9 cellular contexts compared by ENCODE assay signal in genomic region chr17:49789278-49789578, GRCh38. TPM values are rescaled to one million over a fixed set of nuclear protein-coding genes. Genes with fewer than 3 reads are reported as not detected.
DNase-seq lines count a peak whose midpoint lies in the region; ATAC-seq and TF ChIP-seq lines count a peak whose summit lies in the region.
"Had no signal": no experiment of that assay in that cellular context is flagged by ENCODE, and none has a peak within 500 bp of the region (broad histone marks: within the 10 kb centered on the region; RNA-seq: fewer than 3 reads in every experiment).

No MANE protein-coding gene starts in this region.

- CTCF ChIA-PET in CD8-positive, alpha-beta memory T cell (lab: Charles Lee), result interaction anchor here (0.6 to 3.1 kb wide), 3 partner anchors 26 to 109 kb away, joined by 3 to 16 read pairs (median 14); partner anchors contain the start of genes FAM117A and SLC35B1
- CTCF ChIA-PET in PC-9 (lab: Charles Lee), result interaction anchor here (0.6 kb wide), 1 partner anchor 209 kb away, joined by 3 read pairs; no protein-coding TSS in a partner anchor

- H3K27me3 ChIP-seq in CD8-positive, alpha-beta memory T cell (ENCODE audit: insufficient read depth, low read length, poor library complexity, severe bottlenecking), result no peaks in the 10 kb centered on the region
- no peaks in the 10 kb centered on the region for H3K27me3 ChIP-seq in PC-9 (ENCODE audit: insufficient read depth, low read depth)
- H3K27me3 ChIP-seq in osteoblast (ENCODE audit: insufficient read depth, low read length), result no peaks in the 10 kb centered on the region

- H3K27ac ChIP-seq in CD8-positive, alpha-beta memory T cell (ENCODE audit: low read depth, low read length), result peak overlapping the region; percentile 27
- H3K27ac ChIP-seq in PC-9 (no peak overlapping the region), osteoblast (ENCODE audit: low read depth, low read length) (peak overlapping the region; percentile 27)

- H3K27me3 Mint-ChIP-seq in CD8-positive, alpha-beta memory T cell, result no peaks in the 10 kb centered on the region

- H3K9me2 ChIP-seq in PC-9 (ENCODE audit: insufficient read depth), result no peaks in the 10 kb centered on the region

- TF ChIP-seq POLR2A in erythroblast (IDR thresholded peaks at IDR 0.05; ENCODE audit: low read length), result no peak

- peak overlapping the region; percentile 90 to 100 (median 98) for H3K27ac Mint-ChIP-seq in CD8-positive, alpha-beta memory T cell

- peak overlapping the region; percentile 98 for H3K4me2 ChIP-seq in PC-9
- H3K4me2 ChIP-seq in osteoblast (ENCODE audit: insufficient read depth, low read length), result peak overlapping the region; percentile 91

- H3K4me1 ChIP-seq in CD8-positive, alpha-beta memory T cell (ENCODE audit: insufficient read depth, low read length), result peaks cover 38% of the 10 kb centered on the region
- H3K4me1 ChIP-seq in PC-9 (replicated peaks; ENCODE audit: insufficient read depth) (peaks cover 24% of the 10 kb centered on the region), osteoblast (ENCODE audit: insufficient read depth, low read length) (peaks cover 27% of the 10 kb centered on the region)

- DNase-seq in CD8-positive, alpha-beta memory T cell, result no peak
- DNase-seq in PC-9 (no peak), epithelial cell of esophagus (ENCODE audit: low read depth) (no peak), osteoblast (ENCODE audit: insufficient read length, low spot score, missing footprints) (no peak), erythroblast (lab: John Stamatoyannopoulos, UW) (no peak), DMS 273 treated with DMSO at 0.1 percent for 48 hours (lab: John Stamatoyannopoulos, UW) (no peak), cerebellar cortex (ENCODE audit: low spot score) (no peak)

- H3K36me3 ChIP-seq in CD8-positive, alpha-beta memory T cell (ENCODE audit: insufficient read depth, low read length), result peaks cover 21% of the 10 kb centered on the region
- H3K36me3 ChIP-seq in PC-9 (ENCODE audit: low read depth), result peaks cover 24% of the 10 kb centered on the region
- H3K36me3 ChIP-seq in osteoblast (ENCODE audit: insufficient read depth, low read length), result peaks cover 25% of the 10 kb centered on the region

- H3K4me3 ChIP-seq in CD8-positive, alpha-beta memory T cell (ENCODE audit: low read length), result peak overlapping the region; percentile 65
- H3K4me3 ChIP-seq in PC-9 (peak overlapping the region; percentile 64), epithelial cell of esophagus (ENCODE audit: low read length) (peak overlapping the region; percentile 99), osteoblast (ENCODE audit: insufficient read depth, low read length) (peak overlapping the region; percentile 90)

- H4K20me1 ChIP-seq in PC-9 (ENCODE audit: insufficient read depth) (peaks cover 49% of the 10 kb centered on the region), osteoblast (ENCODE audit: insufficient read depth, low read length) (peaks cover 35% of the 10 kb centered on the region)

- no peaks in the 10 kb centered on the region for H3K9me3 Mint-ChIP-seq in CD8-positive, alpha-beta memory T cell

- no peaks in the 10 kb centered on the region for H3K9me3 ChIP-seq in CD8-positive, alpha-beta memory T cell (ENCODE audit: low read length)
- H3K9me3 ChIP-seq in PC-9 (ENCODE audit: insufficient read depth, low read depth), result no peaks in the 10 kb centered on the region
- no peaks in the 10 kb centered on the region for H3K9me3 ChIP-seq in osteoblast (ENCODE audit: low read depth, low read length)

- H3K79me2 ChIP-seq in PC-9 (ENCODE audit: low read depth), result peaks cover 46% of the 10 kb centered on the region
- H3K79me2 ChIP-seq in osteoblast (ENCODE audit: insufficient read depth, low read length), result peaks cover 52% of the 10 kb centered on the region

- peaks cover 0 to 57% (median 5%) of the 10 kb centered on the region in 3 donors for H3K36me3 Mint-ChIP-seq in CD8-positive, alpha-beta memory T cell

- H3K4me1 Mint-ChIP-seq in CD8-positive, alpha-beta memory T cell, result peaks cover 50 to 65% (median 65%) of the 10 kb centered on the region in 3 donors

- BruUV-seq in PC-9 (replicated peaks; lab: Mats Ljungman, UMichigan), result TSS peak; percentile 42

- TF ChIP-seq CTCF in PC-9 (conservative IDR thresholded peaks at IDR 0.05) (no peak), epithelial cell of esophagus (IDR thresholded peaks at IDR 0.05; ENCODE audit: insufficient read depth, low read depth, low read length, missing control alignments) (no peak), osteoblast (IDR thresholded peaks at IDR 0.05; ENCODE audit: extremely low read depth, low read depth, low read length) (no peak)

- POLR2A ChIA-PET in CD8-positive, alpha-beta memory T cell (lab: Charles Lee), result interaction anchor here (1.4 to 3.0 kb wide), 5 partner anchors 25 to 82 kb away, joined by 4 to 24 read pairs (median 8); partner anchors contain the start of genes FAM117A and SLC35B1
- POLR2A ChIA-PET in PC-9 (lab: Charles Lee; ENCODE audit: unreplicated experiment), result no interaction called here

- H3F3A ChIP-seq in PC-9 (ENCODE audit: insufficient read depth, low read depth), result no peaks in the 10 kb centered on the region; the same call in 1 of the 2 replicates

- peak overlapping the region; percentile 91 to 100 (median 96) for H3K4me3 Mint-ChIP-seq in CD8-positive, alpha-beta memory T cell

- H2AFZ ChIP-seq in PC-9, result no peak overlapping the region
- H2AFZ ChIP-seq in osteoblast (ENCODE audit: low read length), result no peak overlapping the region

- intact Hi-C loops in PC-9 (cut with micrococcal nuclease; ENCODE audit: unreplicated experiment), result loop anchor here (10.0 kb wide), 1 partner anchor 214 kb away; the partner anchor contains the start of gene NXPH3

- ATAC-seq in HG03565 (IDR thresholded peaks at IDR 0.05; ENCODE audit: unreplicated experiment), result no peak

RNA-seq across cellular contexts. Expression of gene KAT7, which starts 0.7 kb away (rescaled TPM):
- 10 to 100 TPM; 66.1 to 75.8 TPM for total RNA-seq in CD8-positive, alpha-beta memory T cell
- polyA plus RNA-seq in CD8-positive, alpha-beta memory T cell, result 58.1 TPM
- 41.6 and 57.0 TPM in 2 replicates for total RNA-seq in PC-9 (2021)
- total RNA-seq in osteoblast, result 50.7 and 51.4 TPM in 2 replicates

RNA-seq across cellular contexts. Expression of gene FAM117A, which starts 25.3 kb away (rescaled TPM):
- 10 to 100 TPM; 21.8 to 24.8 TPM for total RNA-seq in CD8-positive, alpha-beta memory T cell
- polyA plus RNA-seq in CD8-positive, alpha-beta memory T cell, result 85.0 TPM
- total RNA-seq in PC-9 (2021) (12.7 and 15.0 TPM in 2 replicates), osteoblast (5.3 and 8.7 TPM in 2 replicates)

RNA-seq across cellular contexts. Expression of gene TAC4, which starts 58.6 kb away (rescaled TPM):
- not detected for total RNA-seq in CD8-positive, alpha-beta memory T cell
- polyA plus RNA-seq in CD8-positive, alpha-beta memory T cell, result not detected
- total RNA-seq in PC-9 (2021) (not detected in 2 replicates), osteoblast (not detected in 2 replicates)
- total RNA-seq: NCI-H460 had no signal
